ENCODE assay signal across 15 cellular contexts in the genomic region with DNA sequence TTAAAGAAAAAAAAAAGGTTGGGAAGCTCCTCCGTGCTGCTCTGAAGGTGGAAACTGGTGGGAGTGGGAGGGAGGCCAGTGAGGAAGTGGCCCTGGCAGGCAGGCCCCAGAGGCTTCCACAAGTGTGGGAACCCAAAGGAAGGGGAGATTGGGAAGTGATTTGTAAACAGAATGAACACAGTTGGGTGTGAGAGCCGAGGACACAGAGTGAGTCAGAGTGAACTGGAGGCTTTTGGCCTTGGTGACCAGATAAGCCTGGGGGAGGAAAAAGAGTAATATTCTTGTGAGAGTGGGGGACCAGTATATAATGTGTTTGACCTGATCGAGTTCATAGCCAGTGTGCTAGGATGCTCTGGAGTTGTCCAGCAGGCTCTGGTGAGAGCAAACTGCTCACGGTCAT. TPM values are rescaled to one million over a fixed set of nuclear protein-coding genes. Genes with fewer than 3 reads are reported as not detected.
DNase-seq lines count a peak whose midpoint lies in the region; ATAC-seq and TF ChIP-seq lines count a peak whose summit lies in the region.
"Had no signal": no experiment of that assay in that cellular context is flagged by ENCODE, and none has a peak within 500 bp of the region (broad histone marks: within the 10 kb centered on the region; RNA-seq: fewer than 3 reads in every experiment).

No MANE protein-coding gene starts in this region.

- no peaks in the 10 kb centered on the region for H3K4me1 Mint-ChIP-seq in activated CD4-positive, alpha-beta memory T cell treated with anti-CD3 and anti-CD28 coated beads for 36 hours (ENCODE audit: low read depth)
- H3K4me1 Mint-ChIP-seq in activated CD4-positive, alpha-beta memory T cell treated with anti-CD3 and anti-CD28 coated beads, Interleukin-2, amount 10 ng/mL, durations not matched to agents 7 days and 5 days = peaks cover 4% of the 10 kb centered on the region

- peaks cover 79% of the 10 kb centered on the region for H3K36me3 ChIP-seq in osteoblast (ENCODE audit: insufficient read depth, low read length)

- no peaks in the 10 kb centered on the region for H3K27me3 Mint-ChIP-seq in activated CD4-positive, alpha-beta memory T cell treated with anti-CD3 and anti-CD28 coated beads for 36 hours
- H3K27me3 Mint-ChIP-seq in activated CD4-positive, alpha-beta memory T cell treated with anti-CD3 and anti-CD28 coated beads, Interleukin-2, amount 10 ng/mL, durations not matched to agents 7 days and 5 days = no peaks in the 10 kb centered on the region

- TF ChIP-seq CTCF in osteoblast (IDR thresholded peaks at IDR 0.05; ENCODE audit: extremely low read depth, low read depth, low read length) = no peak
- no peak for TF ChIP-seq CTCF in GM10248 (IDR thresholded peaks at IDR 0.05; ENCODE audit: control extremely low read depth, extremely low read depth, low read depth, missing control alignments)

- intact Hi-C loops in activated CD4-positive, alpha-beta memory T cell treated with anti-CD3 and anti-CD28 coated beads for 36 hours (cut with micrococcal nuclease) = no loop called here

- H3K27ac ChIP-seq in osteoblast (ENCODE audit: low read depth, low read length) = peak overlapping the region; percentile 69

- no peaks in the 10 kb centered on the region for H3K27me3 ChIP-seq in osteoblast (ENCODE audit: insufficient read depth, low read length)

- H3K9me3 ChIP-seq in osteoblast (ENCODE audit: low read depth, low read length) = no peaks in the 10 kb centered on the region

- no peak overlapping the region for H3K4me2 ChIP-seq in osteoblast (ENCODE audit: insufficient read depth, low read length)

- ATAC-seq in esophagus mucosa (peak; percentile 19), GM21825 (IDR thresholded peaks at IDR 0.05; ENCODE audit: unreplicated experiment) (no peak), HG03378 (IDR thresholded peaks at IDR 0.05; ENCODE audit: unreplicated experiment) (no peak)

- H3K9me3 Mint-ChIP-seq in activated CD4-positive, alpha-beta memory T cell treated with anti-CD3 and anti-CD28 coated beads for 36 hours = peaks cover 7% of the 10 kb centered on the region
- H3K9me3 Mint-ChIP-seq in activated CD4-positive, alpha-beta memory T cell treated with anti-CD3 and anti-CD28 coated beads, Interleukin-2, amount 10 ng/mL, durations not matched to agents 7 days and 5 days = no peaks in the 10 kb centered on the region

- H3K36me3 Mint-ChIP-seq in activated CD4-positive, alpha-beta memory T cell treated with anti-CD3 and anti-CD28 coated beads for 36 hours = peaks cover 53% of the 10 kb centered on the region
- H3K36me3 Mint-ChIP-seq in activated CD4-positive, alpha-beta memory T cell treated with anti-CD3 and anti-CD28 coated beads, Interleukin-2, amount 10 ng/mL, durations not matched to agents 7 days and 5 days (ENCODE audit: low read depth) = peaks cover 76% of the 10 kb centered on the region

- no peak for DNase-seq in activated CD4-positive, alpha-beta memory T cell treated with anti-CD3 and anti-CD28 coated beads for 36 hours
- no peak for DNase-seq in activated CD4-positive, alpha-beta memory T cell treated with anti-CD3 and anti-CD28 coated beads, Interleukin-2, amount 10 ng/mL, durations not matched to agents 7 days and 5 days
- DNase-seq in RPMI7951 (ENCODE audit: low read depth) = peak; percentile 16
- no peak for DNase-seq in osteoblast (ENCODE audit: insufficient read length, low spot score, missing footprints)
- no peak for DNase-seq in GM10248 (ENCODE audit: extremely low spot score)
- DNase-seq: activated CD4-positive, alpha-beta T cell treated with anti-CD3 and anti-CD28 coated beads for 4 hours; aorta; GF-D8; GOT3; left cardiac atrium; NCI-H510A treated with DMSO at 0.1 percent for 48 hours had no signal

- peaks cover 13% of the 10 kb centered on the region for H3K79me2 ChIP-seq in osteoblast (ENCODE audit: insufficient read depth, low read length)

- H3K27ac Mint-ChIP-seq in activated CD4-positive, alpha-beta memory T cell treated with anti-CD3 and anti-CD28 coated beads for 36 hours = peak overlapping the region; percentile 15
- H3K27ac Mint-ChIP-seq in activated CD4-positive, alpha-beta memory T cell treated with anti-CD3 and anti-CD28 coated beads, Interleukin-2, amount 10 ng/mL, durations not matched to agents 7 days and 5 days = no peak overlapping the region

- CTCF ChIA-PET in activated CD4-positive, alpha-beta memory T cell treated with anti-CD3 and anti-CD28 coated beads for 36 hours (lab: Charles Lee) = interaction anchor here (0.6 kb wide), 1 partner anchor 367 kb away, joined by 4 read pairs; no protein-coding TSS in a partner anchor
- CTCF ChIA-PET in activated CD4-positive, alpha-beta memory T cell treated with anti-CD3 and anti-CD28 coated beads, Interleukin-2, amount 10 ng/mL, durations not matched to agents 7 days and 5 days (lab: Charles Lee) = no interaction called here
- CTCF ChIA-PET in GM10248 (lab: Yijun Ruan, JAX) = no interaction called here

- H3K4me1 ChIP-seq in osteoblast (ENCODE audit: insufficient read depth, low read length) = peaks cover 29% of the 10 kb centered on the region

- H2AFZ ChIP-seq in osteoblast (ENCODE audit: low read length) = no peak overlapping the region

- peaks cover 25% of the 10 kb centered on the region for H4K20me1 ChIP-seq in osteoblast (ENCODE audit: insufficient read depth, low read length)

- POLR2A ChIA-PET in activated CD4-positive, alpha-beta memory T cell treated with anti-CD3 and anti-CD28 coated beads for 36 hours (lab: Charles Lee) = no interaction called here
- POLR2A ChIA-PET in activated CD4-positive, alpha-beta memory T cell treated with anti-CD3 and anti-CD28 coated beads, Interleukin-2, amount 10 ng/mL, durations not matched to agents 7 days and 5 days (lab: Charles Lee) = no interaction called here
- POLR2A ChIA-PET in GM10248 (lab: Yijun Ruan, JAX) = no interaction called here

- H3K4me3 ChIP-seq in osteoblast (ENCODE audit: insufficient read depth, low read length) = no peak overlapping the region

- H3K4me3 Mint-ChIP-seq in activated CD4-positive, alpha-beta memory T cell treated with anti-CD3 and anti-CD28 coated beads for 36 hours = no peak overlapping the region
- H3K4me3 Mint-ChIP-seq in activated CD4-positive, alpha-beta memory T cell treated with anti-CD3 and anti-CD28 coated beads, Interleukin-2, amount 10 ng/mL, durations not matched to agents 7 days and 5 days = no peak overlapping the region

RNA-seq across cellular contexts. Expression of a gene that starts 23.0 kb away (rescaled TPM):
- total RNA-seq in activated CD4-positive, alpha-beta memory T cell treated with anti-CD3 and anti-CD28 coated beads for 36 hours = 10 to 100 TPM; 28.5 to 30.1 TPM
- 10 to 100 TPM; 21.9 to 24.2 TPM for total RNA-seq in activated CD4-positive, alpha-beta memory T cell treated with anti-CD3 and anti-CD28 coated beads, Interleukin-2, amount 10 ng/mL, durations not matched to agents 7 days and 5 days
- total RNA-seq in RPMI7951 (2014; rRNA removed; shearing (Covaris generic)) = 38.3 and 39.7 TPM in 2 replicates
- total RNA-seq in esophagus mucosa (20.6 TPM), osteoblast (36.8 and 40.9 TPM in 2 replicates)

RNA-seq across cellular contexts. Expression of a gene that starts 34.6 kb away (rescaled TPM):
- not detected for total RNA-seq in activated CD4-positive, alpha-beta memory T cell treated with anti-CD3 and anti-CD28 coated beads for 36 hours
- total RNA-seq in activated CD4-positive, alpha-beta memory T cell treated with anti-CD3 and anti-CD28 coated beads, Interleukin-2, amount 10 ng/mL, durations not matched to agents 7 days and 5 days = not detected
- total RNA-seq in RPMI7951 (2014; rRNA removed; shearing (Covaris generic)) = not detected in 2 replicates
- total RNA-seq in esophagus mucosa (6.3 TPM), osteoblast (not detected in 2 replicates)
- total RNA-seq: A673, aorta, left cardiac atrium had no signal
